10 cellular contexts compared by ENCODE assay signal in genomic region chr5:38463634-38464521, GRCh38.
DNase-seq lines count a peak whose midpoint lies in the region; ATAC-seq and TF ChIP-seq lines count a peak whose summit lies in the region.
"Had no signal": no experiment of that assay in that cellular context is flagged by ENCODE, and none has a peak within 500 bp of the region (broad histone marks: within the 10 kb centered on the region; RNA-seq: fewer than 3 reads in every experiment).

No MANE protein-coding gene starts in this region.

- no peak for TF ChIP-seq CTCF in HFF-Myc (IDR thresholded peaks at IDR 0.05; ENCODE audit: low read depth, low read length, missing control alignments)
- no peak for TF ChIP-seq CTCF in body of pancreas (IDR thresholded peaks at IDR 0.05)
- no peak for TF ChIP-seq CTCF in GM20000 (IDR thresholded peaks at IDR 0.05; ENCODE audit: extremely low read depth, missing control alignments)

- H3K36me3 ChIP-seq in body of pancreas (replicated peaks in 1 of 2; ENCODE audit: insufficient read depth in 1 of 2, low read depth in 2 of 2) = no peaks in the 10 kb centered on the region
- H3K36me3 ChIP-seq in subcutaneous abdominal adipose tissue (ENCODE audit: control insufficient read depth in 5 of 5, insufficient read depth in 5 of 5, low read length in 5 of 5) = peaks cover 0 to 3% (median 0%) of the 10 kb centered on the region in 5 donors

- no peak overlapping the region for H3K4me3 ChIP-seq in HFF-Myc (replicated peaks; ENCODE audit: low read depth, low read length)
- H3K4me3 ChIP-seq in body of pancreas = no peak overlapping the region
- H3K4me3 ChIP-seq in subcutaneous abdominal adipose tissue (ENCODE audit: low read depth in 1 of 5, low read length in 5 of 5) = no peak overlapping the region

- H3K27me3 ChIP-seq in body of pancreas (no peaks in the 10 kb centered on the region), subcutaneous abdominal adipose tissue (ENCODE audit: control insufficient read depth in 5 of 5, insufficient read depth in 4 of 5, low read length in 5 of 5) (peaks cover 0 to 4% (median 0%) of the 10 kb centered on the region in 5 donors)

- 37 to 43% methylated on average over 10 of the region's 10 CpGs for WGBS in body of pancreas, 2 donors

- no peak overlapping the region for H3K27ac ChIP-seq in body of pancreas
- peak overlapping the region; percentile 98 for H3K27ac ChIP-seq in subcutaneous abdominal adipose tissue (ENCODE audit: low read depth, low read length)

- intact Hi-C loops in body of pancreas (cut with DNase I) = no loop called here

- DNase-seq in HFF-Myc (ENCODE audit: extremely low read depth, low read depth) = peak; percentile 67
- peak in 1 of 4 donors; percentile 38 for DNase-seq in body of pancreas
- DNase-seq in kidney glomerular epithelial cell (lab: John Stamatoyannopoulos, UW) = peak; percentile 98
- DNase-seq in cerebellum (ENCODE audit: low spot score) = no peak
- DNase-seq in GM20000 (ENCODE audit: low spot score) = no peak
- DNase-seq in RPMI8226 = no peak
- DNase-seq: effector CD4-positive, alpha-beta T cell; NCI-H2107 had no signal

- H3K4me1 ChIP-seq in body of pancreas (peaks cover 14% of the 10 kb centered on the region), subcutaneous abdominal adipose tissue (ENCODE audit: control insufficient read depth in 5 of 5, insufficient read depth in 5 of 5, low read length in 5 of 5) (peaks cover 33 to 63% (median 59%) of the 10 kb centered on the region in 5 donors)

- peak overlapping the region in 3 of 5 donors; percentile 16 to 54 (median 43) for H3K9ac ChIP-seq in subcutaneous abdominal adipose tissue (ENCODE audit: low read length in 5 of 5)

- TF ChIP-seq POLR2A in body of pancreas (IDR thresholded peaks at IDR 0.05) = no peak

- ATAC-seq in body of pancreas (peak; percentile 28), GM18520 (IDR thresholded peaks at IDR 0.05; ENCODE audit: unreplicated experiment) (no peak)

- no peaks in the 10 kb centered on the region for H3K9me3 ChIP-seq in body of pancreas
- no peaks in the 10 kb centered on the region for H3K9me3 ChIP-seq in subcutaneous abdominal adipose tissue (ENCODE audit: control insufficient read depth in 5 of 5, low read length in 5 of 5)

Comparison
In these comparisons a context has a peak if more than half of its experiments do, and no peak if none do; other contexts are left out.
1. DNase-seq: peak in HFF-Myc (single experiment) and kidney glomerular epithelial cell (single experiment); none in cerebellum (single experiment), GM20000 (single experiment) and RPMI8226 (single experiment).